ENCODE assay signal across 28 cellular contexts in genomic region chr21:38720074-38720473, GRCh38.
"Had no signal": no experiment of that assay in that cellular context is flagged by ENCODE, and none has a peak within 500 bp of the region (broad histone marks: within the 10 kb centered on the region; RNA-seq: fewer than 3 reads in every experiment).

No MANE protein-coding gene starts in this region.

- DNase-seq: stimulated activated CD4-positive, alpha-beta T cell treated with anti-CD3 and anti-CD28 coated beads, Interleukin-2, amount 100 ng/mL, for 48 hours; stimulated activated CD4-positive, alpha-beta T cell treated with anti-CD3 and anti-CD28 coated beads, Interleukin-4, amount 100 ng/mL, for 1 hour; stimulated activated CD4-positive, alpha-beta T cell treated with anti-CD3 and anti-CD28 coated beads, Interleukin-4, amount 100 ng/mL, for 24 hours; stimulated activated CD4-positive, alpha-beta T cell treated with anti-CD3 and anti-CD28 coated beads, Interleukin-4, amount 100 ng/mL, for 4 hours; stimulated activated CD8-positive, alpha-beta memory T cell treated with anti-CD3 and anti-CD28 coated beads, Interleukin-4, amount 100 ng/mL, for 48 hours; stimulated activated naive B cell treated with anti-CD40 and anti-IgM and Interleukin-4, amounts not matched to agents 10 μg/mL and 1 μg/mL and 100 μg/mL, for 72 hours; stimulated activated naive CD4-positive, alpha-beta T cell; stimulated activated naive CD4-positive, alpha-beta T cell treated with Interleukin-2 at 50 U/mL for 16 hours; stimulated activated naive CD8-positive, alpha-beta T cell treated with anti-CD3 and anti-CD28 coated beads, Interleukin-15, amount 100 ng/mL, for 72 hours; stimulated activated naive CD8-positive, alpha-beta T cell treated with anti-CD3 and anti-CD28 coated beads, Interleukin-15, Interleukin-2, amounts not matched to agents 100 U/mL and 50 U/mL, for 24 hours; stomach; substantia nigra; testis; thyroid gland; tibial artery; transverse colon; trophoblast cell; upper lobe of left lung; upper lobe of right lung; uterus had no signal

- H3K36me3 Mint-ChIP-seq: stimulated activated effector memory CD8-positive, alpha-beta T cell treated with anti-CD3 and anti-CD28 coated beads, Interleukin-12 subunit alpha, Interleukin-12 subunit beta, amount 100 ng/mL, for 72 hours; stimulated activated memory B cell treated with anti-CD40 and anti-IgM and Interleukin-4, amounts not matched to agents 10 μg/mL and 1 μg/mL and 100 μg/mL, for 72 hours; stimulated activated naive B cell treated with anti-CD40 and anti-IgM and Interleukin-4, amounts not matched to agents 10 μg/mL and 1 μg/mL and 100 μg/mL, for 72 hours had no signal

- H3K4me3 ChIP-seq: stomach, suprapubic skin, testis, thoracic aorta, thyroid gland, tibial artery, tibial nerve, transverse colon, upper lobe of left lung, upper lobe of right lung, uterus, vagina had no signal

- H3K36me3 ChIP-seq: stomach, suprapubic skin, thoracic aorta, thyroid gland, tibial artery, tibial nerve, transverse colon, upper lobe of left lung, upper lobe of right lung, uterus, vagina had no signal

- ATAC-seq: stimulated activated effector memory CD8-positive, alpha-beta T cell treated with anti-CD3 and anti-CD28 coated beads, Interleukin-12 subunit alpha, Interleukin-12 subunit beta, amount 100 ng/mL, for 72 hours; stimulated activated memory B cell treated with anti-CD40 and anti-IgM and Interleukin-4, amounts not matched to agents 10 μg/mL and 1 μg/mL and 100 μg/mL, for 72 hours; stimulated activated naive B cell treated with anti-CD40 and anti-IgM and Interleukin-4, amounts not matched to agents 10 μg/mL and 1 μg/mL and 100 μg/mL, for 72 hours; stimulated activated naive CD8-positive, alpha-beta T cell treated with anti-CD3 and anti-CD28 coated beads, Interleukin-15, amount 100 ng/mL, for 72 hours; stimulated activated naive CD8-positive, alpha-beta T cell treated with anti-CD3 and anti-CD28 coated beads, Interleukin-15, Interleukin-2, amounts not matched to agents 100 U/mL and 50 U/mL, for 24 hours; upper lobe of right lung had no signal

- H3K9me3 ChIP-seq: testis, thyroid gland, upper lobe of right lung had no signal

- FAIRE-seq: urothelium cell line had no signal

- H3K4me1 ChIP-seq: stomach, suprapubic skin, testis, thyroid gland, tibial nerve, transverse colon, upper lobe of left lung, upper lobe of right lung, uterus, vagina had no signal

- H3K27ac ChIP-seq: stomach, suprapubic skin, testis, thoracic aorta, thyroid gland, tibial artery, tibial nerve, transverse colon, upper lobe of left lung, upper lobe of right lung, uterus, vagina had no signal

- H3K27ac Mint-ChIP-seq: stimulated activated effector memory CD8-positive, alpha-beta T cell treated with anti-CD3 and anti-CD28 coated beads, Interleukin-12 subunit alpha, Interleukin-12 subunit beta, amount 100 ng/mL, for 72 hours; stimulated activated memory B cell treated with anti-CD40 and anti-IgM and Interleukin-4, amounts not matched to agents 10 μg/mL and 1 μg/mL and 100 μg/mL, for 72 hours; stimulated activated naive B cell treated with anti-CD40 and anti-IgM and Interleukin-4, amounts not matched to agents 10 μg/mL and 1 μg/mL and 100 μg/mL, for 72 hours; stimulated activated naive CD8-positive, alpha-beta T cell treated with anti-CD3 and anti-CD28 coated beads, Interleukin-15, amount 100 ng/mL, for 72 hours; stimulated activated naive CD8-positive, alpha-beta T cell treated with anti-CD3 and anti-CD28 coated beads, Interleukin-15, Interleukin-2, amounts not matched to agents 100 ng/mL and 50 ng/mL, for 24 hours had no signal

- H3K27me3 ChIP-seq: stomach, suprapubic skin, testis, thyroid gland, tibial artery, tibial nerve, transverse colon, upper lobe of left lung, upper lobe of right lung, uterus, vagina had no signal

- H3K4me1 Mint-ChIP-seq: stimulated activated effector memory CD8-positive, alpha-beta T cell treated with anti-CD3 and anti-CD28 coated beads, Interleukin-12 subunit alpha, Interleukin-12 subunit beta, amount 100 ng/mL, for 72 hours; stimulated activated memory B cell treated with anti-CD40 and anti-IgM and Interleukin-4, amounts not matched to agents 10 μg/mL and 1 μg/mL and 100 μg/mL, for 72 hours; stimulated activated naive B cell treated with anti-CD40 and anti-IgM and Interleukin-4, amounts not matched to agents 10 μg/mL and 1 μg/mL and 100 μg/mL, for 72 hours; stimulated activated naive CD8-positive, alpha-beta T cell treated with anti-CD3 and anti-CD28 coated beads, Interleukin-15, amount 100 ng/mL, for 72 hours had no signal

- H3K4me3 Mint-ChIP-seq: stimulated activated effector memory CD8-positive, alpha-beta T cell treated with anti-CD3 and anti-CD28 coated beads, Interleukin-12 subunit alpha, Interleukin-12 subunit beta, amount 100 ng/mL, for 72 hours; stimulated activated memory B cell treated with anti-CD40 and anti-IgM and Interleukin-4, amounts not matched to agents 10 μg/mL and 1 μg/mL and 100 μg/mL, for 72 hours; stimulated activated naive B cell treated with anti-CD40 and anti-IgM and Interleukin-4, amounts not matched to agents 10 μg/mL and 1 μg/mL and 100 μg/mL, for 72 hours; stimulated activated naive CD8-positive, alpha-beta T cell treated with anti-CD3 and anti-CD28 coated beads, Interleukin-15, amount 100 ng/mL, for 72 hours; stimulated activated naive CD8-positive, alpha-beta T cell treated with anti-CD3 and anti-CD28 coated beads, Interleukin-15, Interleukin-2, amounts not matched to agents 100 ng/mL and 50 ng/mL, for 24 hours had no signal
